8 cellular contexts compared by ENCODE assay signal in the genomic region with DNA sequence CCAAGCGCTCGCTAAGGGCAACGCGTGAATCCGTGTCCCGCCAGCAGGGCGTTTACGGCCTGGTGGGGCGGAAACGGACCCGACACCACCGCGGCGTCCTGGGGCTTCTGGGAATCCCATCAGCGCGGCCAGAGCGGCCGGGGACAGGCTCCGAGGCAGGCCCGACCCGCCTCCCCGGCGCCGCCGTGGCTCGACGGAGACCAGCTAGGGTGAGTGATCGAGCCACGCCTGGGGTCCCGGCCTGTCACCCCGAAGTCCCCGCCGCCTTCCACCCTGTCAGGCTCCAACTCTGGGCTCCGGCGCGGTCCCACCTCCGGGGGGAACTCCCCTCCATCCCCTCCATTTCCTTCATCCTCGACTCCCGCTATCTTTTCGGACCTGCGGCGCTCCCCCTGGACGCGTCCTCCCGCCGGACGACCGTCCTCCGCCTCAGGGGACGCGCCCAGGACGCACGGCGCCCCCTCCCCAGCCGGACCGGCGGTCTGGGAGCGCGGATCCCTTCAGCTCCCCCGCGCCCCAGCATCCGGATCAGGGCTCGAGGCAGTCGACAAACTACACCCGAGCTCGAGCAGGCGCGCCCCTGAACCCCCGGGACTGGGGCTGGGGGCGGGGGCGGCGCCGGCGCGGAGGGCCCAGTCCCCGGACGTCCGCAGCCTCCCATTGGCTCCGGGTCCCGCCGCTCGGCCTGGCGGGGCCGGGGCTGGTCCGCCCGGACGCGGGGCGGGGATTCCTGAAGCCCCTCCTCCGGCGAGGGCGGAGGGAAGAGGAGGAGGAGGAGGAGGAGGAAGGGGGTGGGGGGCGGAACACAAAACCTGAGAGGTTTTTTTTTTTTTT. TPM values are rescaled to one million over a fixed set of nuclear protein-coding genes. Genes with fewer than 3 reads are reported as not detected.
A peak's percentile ranks its signal among the peaks of the same experiment; 100 is the strongest.
DNase-seq lines count a peak whose midpoint lies in the region; ATAC-seq and TF ChIP-seq lines count a peak whose summit lies in the region.

No MANE protein-coding gene starts in this region.

- no peaks in the 10 kb centered on the region for H3K27me3 ChIP-seq in HUES48 (ENCODE audit: control insufficient read depth, insufficient read depth, low read length)

- peak; percentile 94 for DNase-seq in Caki2 (ENCODE audit: low read depth)
- DNase-seq in NOMO-1 treated with dmso at 0.1 percent for 144 hours (lab: John Stamatoyannopoulos, UW; ENCODE audit: unreplicated experiment), result peak; percentile 78
- peak; percentile 95 for DNase-seq in activated T-cell treated with anti-CD3 and anti-CD28 coated beads for 1 hour (ENCODE audit: low read depth)
- DNase-seq in epidermal melanocyte (ENCODE audit: insufficient read length, low spot score), result peak; percentile 93
- DNase-seq in mucosa of descending colon, result peak; percentile 95 to 98 (median 96)
- peak; percentile 77 to 90 for DNase-seq in stimulated activated CD8-positive, alpha-beta memory T cell treated with anti-CD3 and anti-CD28 coated beads, Interleukin-4, amount 100 ng/mL, for 1 hour (ENCODE audit: low read depth in 2 of 2, low spot score in 1 of 2)

- TF ChIP-seq CTCF in mucosa of descending colon (IDR thresholded peaks at IDR 0.05), result no peak

- peak overlapping the region; percentile 72 for H3K9ac ChIP-seq in HUES48 (ENCODE audit: low read depth, low read length)

- no peaks in the 10 kb centered on the region for H3K36me3 ChIP-seq in HUES48 (ENCODE audit: control insufficient read depth, insufficient read depth, low read length)
- H3K36me3 ChIP-seq in mucosa of descending colon (ENCODE audit: low read depth), result no peaks in the 10 kb centered on the region

- H3K9me3 ChIP-seq in HUES48 (ENCODE audit: control insufficient read depth, insufficient read depth, low read length) (no peaks in the 10 kb centered on the region), mucosa of descending colon (no peaks in the 10 kb centered on the region)

- H3K4me1 ChIP-seq in HUES48 (ENCODE audit: control insufficient read depth, insufficient read depth, low read length) (peaks cover 17% of the 10 kb centered on the region), mucosa of descending colon (ENCODE audit: low read depth) (peaks cover 17% of the 10 kb centered on the region)

- intact Hi-C loops in mucosa of descending colon (cut with DNase I, micrococcal nuclease), result loop anchor here in 1 of 2 donors (10.0 kb wide), 1 partner anchor 93 kb away; a partner anchor contains a TSS

- H3K27ac ChIP-seq in HUES48 (ENCODE audit: low read depth, low read length), result peak overlapping the region; percentile 94

- ATAC-seq in GM21367 (IDR thresholded peaks at IDR 0.05; ENCODE audit: unreplicated experiment) (peak; percentile 60), mucosa of descending colon (peak; percentile 94)

- in situ Hi-C loops in Caki2 (cut with HindIII; ENCODE audit: low pct_unique_long_range_greater_than_20kb, low sequenced_read_pairs), result no loop called here

- H3K4me3 ChIP-seq in HUES48 (ENCODE audit: low read depth, low read length) (peak overlapping the region; percentile 74), mucosa of descending colon (peak overlapping the region; percentile 76)

RNA-seq across cellular contexts. Expression of a gene that starts 0.6 kb away (rescaled TPM):
- 0.29 and 0.34 TPM in 2 replicates for total RNA-seq in Caki2 (2014; rRNA removed; shearing (Covaris generic); ENCODE audit: low replicate concordance)
- 10 to 100 TPM; 18.1 to 19.7 (median 18.5) TPM for total RNA-seq in mucosa of descending colon

RNA-seq across cellular contexts. Expression of a gene that starts 35.3 kb away (rescaled TPM):
- not detected in 2 replicates for total RNA-seq in Caki2 (2014; rRNA removed; shearing (Covaris generic); ENCODE audit: low replicate concordance)
- total RNA-seq in mucosa of descending colon, result under 1 TPM in 1 of 3 donors, not detected in 2; 0.22 TPM

Comparison
In these comparisons a context has a peak if more than half of its experiments do, and no peak if none do; other contexts are left out.
1. Peak in every context shown above with its lines: DNase-seq, ATAC-seq, H3K4me3 ChIP-seq and H3K27ac ChIP-seq.
2. RNA of a gene that starts 0.6 kb away (total RNA-seq): 18.1 to 19.7 TPM in mucosa of descending colon; 0.29 to 0.34 TPM in Caki2; every median in the first group is over 10 times any median in the second.